In the genomic region with DNA sequence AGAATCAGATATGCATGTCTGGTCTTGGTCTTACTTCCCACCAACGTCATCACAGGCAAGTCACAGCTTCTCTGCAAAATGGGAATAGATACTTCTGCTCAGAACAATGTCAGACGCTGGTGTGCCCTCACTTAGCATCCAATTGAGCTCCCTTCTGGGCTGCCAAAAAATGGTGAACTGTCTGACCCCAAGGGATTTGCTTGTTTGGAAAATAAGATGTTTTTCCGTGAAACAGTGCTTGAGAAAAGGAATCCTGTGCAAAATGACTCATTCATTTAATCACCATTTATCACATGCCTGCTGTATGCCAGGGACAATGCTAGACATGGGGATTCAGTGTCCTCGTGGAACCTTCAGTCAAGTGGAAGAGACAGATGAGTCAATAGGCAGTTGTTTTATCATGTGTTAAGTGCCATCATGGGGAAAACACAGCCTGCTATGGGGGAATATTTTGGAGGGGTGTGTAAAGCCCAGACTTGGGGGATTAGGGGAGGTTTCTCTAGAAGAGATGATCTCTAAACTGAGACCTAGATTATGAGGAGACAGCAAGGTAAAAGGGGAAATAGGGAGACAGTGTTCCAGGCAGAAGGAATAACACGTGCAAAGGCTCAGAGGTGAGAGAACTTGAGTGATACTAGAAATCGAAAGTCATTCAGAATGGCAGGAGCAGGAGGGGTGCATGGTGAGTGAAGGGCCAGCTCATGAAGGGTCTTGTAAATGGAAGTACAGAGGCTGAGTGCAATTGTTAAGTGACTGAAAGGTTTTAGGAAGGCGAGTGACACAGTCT, we compare ENCODE assay signal across 9 cellular contexts. TPM values are rescaled to one million over a fixed set of nuclear protein-coding genes. Genes with fewer than 3 reads are reported as not detected.
A peak's percentile ranks its signal among the peaks of the same experiment; 100 is the strongest.
DNase-seq lines count a peak whose midpoint lies in the region; ATAC-seq and TF ChIP-seq lines count a peak whose summit lies in the region.
"Had no signal": no experiment of that assay in that cellular context is flagged by ENCODE, and none has a peak within 500 bp of the region (broad histone marks: within the 10 kb centered on the region; RNA-seq: fewer than 3 reads in every experiment).

No MANE protein-coding gene starts in this region.

- H2AFZ ChIP-seq in hepatocyte: no peak overlapping the region

- H3K9me3 ChIP-seq in hepatocyte (ENCODE audit: low read depth): no peaks in the 10 kb centered on the region

- H3K4me1 ChIP-seq in hepatocyte (ENCODE audit: insufficient read depth): peaks cover 7% of the 10 kb centered on the region

- H3K79me2 ChIP-seq in hepatocyte: no peaks in the 10 kb centered on the region

- TF ChIP-seq CTCF in hepatocyte (IDR thresholded peaks at IDR 0.05; ENCODE audit: poor library complexity): no peak

- WGBS in hepatocyte (ENCODE audit: low lambda C conversion rate, missing lambda C conversion rate): 74% methylated on average over 7 of the region's 7 CpGs

- no peak overlapping the region for H3K27ac ChIP-seq in hepatocyte

- H3K9me2 ChIP-seq in hepatocyte (replicated peaks; ENCODE audit: insufficient read depth): no peaks in the 10 kb centered on the region

- peaks cover 35% of the 10 kb centered on the region for H3K27me3 ChIP-seq in hepatocyte

- H3K4me3 ChIP-seq in hepatocyte: no peak overlapping the region

- intact Hi-C loops in sciatic nerve (cut with DNase I): no loop called here

- no peaks in the 10 kb centered on the region for H4K20me1 ChIP-seq in hepatocyte (ENCODE audit: insufficient read depth, poor library complexity, severe bottlenecking)

- no peaks in the 10 kb centered on the region for H3K36me3 ChIP-seq in hepatocyte (replicated peaks; ENCODE audit: insufficient read depth, low read depth)

- no peak overlapping the region for H3K4me2 ChIP-seq in hepatocyte

- DNase-seq in dedifferentiated amniotic fluid mesenchymal stem cell (ENCODE audit: extremely low spot score): peak; percentile 15
- DNase-seq in sciatic nerve (ENCODE audit: low spot score): no peak
- no peak for DNase-seq in hepatocyte (ENCODE audit: low spot score)
- no peak for DNase-seq in occipital lobe (lab: John Stamatoyannopoulos, UW)
- no peak for DNase-seq in SIG-M5 (lab: John Stamatoyannopoulos, UW)
- DNase-seq: NCI-H2081 treated with DMSO at 0.1 percent for 48 hours had no signal

- ATAC-seq in GM18502 (IDR thresholded peaks at IDR 0.05; ENCODE audit: poor library complexity, unreplicated experiment): peak; percentile 9
- peak; percentile 1 for ATAC-seq in HG03439 (IDR thresholded peaks at IDR 0.05; ENCODE audit: unreplicated experiment)
- peak; percentile 40 for ATAC-seq in sciatic nerve

RNA-seq across cellular contexts. Expression of a gene that starts 3.8 kb away (rescaled TPM):
- total RNA-seq in sciatic nerve (0.36 TPM), hepatocyte (0.17 TPM in 1 of 2 replicates, not detected in the other), occipital lobe (not detected)
- 0.37 and 1.0 TPM in 2 replicates for polyA plus RNA-seq in hepatocyte
- total RNA-seq: liver had no signal
- polyA plus RNA-seq: liver had no signal
